1 cellular context compared by ENCODE assay signal in genomic region chr7:26398436-26399308, GRCh38.
TF ChIP-seq lines count a peak whose summit lies in the region.

No MANE protein-coding gene starts in this region.

TF ChIP-seq in HEK293, 187 proteins besides CTCF, POLR2A, EP300 and RAD21 (continued from another document):
- TF ChIP-seq HIC1 (tag by site-specific recombination; IDR thresholded peaks at IDR 0.05) (0 out of 2 replicates have a peak, but pooled peaks have one; percentile 55), ZNF48 (tag by site-specific recombination; IDR thresholded peaks at IDR 0.05) (no peak), SP3 (tag by site-specific recombination; IDR thresholded peaks at IDR 0.05) (peak; percentile 47), ZNF214 (tag by site-specific recombination; IDR thresholded peaks at IDR 0.05; ENCODE audit: borderline replicate concordance) (no peak), ZEB2 (tag by site-specific recombination; IDR thresholded peaks at IDR 0.05) (0 out of 2 replicates have a peak, but pooled peaks have one; percentile 52), ZNF366 (tag by site-specific recombination; conservative IDR thresholded peaks at IDR 0.05) (peak; percentile 87), ZNF10 (tag by site-specific recombination; IDR thresholded peaks at IDR 0.05) (peak; percentile 60; the same call in 1 of the 2 replicates), KLF7 (tag by site-specific recombination; IDR thresholded peaks at IDR 0.05; ENCODE audit: borderline replicate concordance) (peak; percentile 47; the same call in 1 of the 2 replicates), ZBTB48 (tag by site-specific recombination; IDR thresholded peaks at IDR 0.05) (peak; percentile 76), ZNF335 (tag by site-specific recombination; conservative IDR thresholded peaks at IDR 0.05) (peak; percentile 92), ZBTB26 (tag by site-specific recombination; optimal IDR thresholded peaks at IDR 0.05) (peak; percentile 93), ZNF558 (tag by site-specific recombination; IDR thresholded peaks at IDR 0.05) (no peak), ZNF777 (tag by site-specific recombination; IDR thresholded peaks at IDR 0.05; ENCODE audit: borderline replicate concordance) (peak; percentile 88; the same call in 1 of the 2 replicates), ZBTB20 (tag by site-specific recombination; IDR thresholded peaks at IDR 0.05) (peak; percentile 73)
- TF ChIP-seq, protein P1, sequence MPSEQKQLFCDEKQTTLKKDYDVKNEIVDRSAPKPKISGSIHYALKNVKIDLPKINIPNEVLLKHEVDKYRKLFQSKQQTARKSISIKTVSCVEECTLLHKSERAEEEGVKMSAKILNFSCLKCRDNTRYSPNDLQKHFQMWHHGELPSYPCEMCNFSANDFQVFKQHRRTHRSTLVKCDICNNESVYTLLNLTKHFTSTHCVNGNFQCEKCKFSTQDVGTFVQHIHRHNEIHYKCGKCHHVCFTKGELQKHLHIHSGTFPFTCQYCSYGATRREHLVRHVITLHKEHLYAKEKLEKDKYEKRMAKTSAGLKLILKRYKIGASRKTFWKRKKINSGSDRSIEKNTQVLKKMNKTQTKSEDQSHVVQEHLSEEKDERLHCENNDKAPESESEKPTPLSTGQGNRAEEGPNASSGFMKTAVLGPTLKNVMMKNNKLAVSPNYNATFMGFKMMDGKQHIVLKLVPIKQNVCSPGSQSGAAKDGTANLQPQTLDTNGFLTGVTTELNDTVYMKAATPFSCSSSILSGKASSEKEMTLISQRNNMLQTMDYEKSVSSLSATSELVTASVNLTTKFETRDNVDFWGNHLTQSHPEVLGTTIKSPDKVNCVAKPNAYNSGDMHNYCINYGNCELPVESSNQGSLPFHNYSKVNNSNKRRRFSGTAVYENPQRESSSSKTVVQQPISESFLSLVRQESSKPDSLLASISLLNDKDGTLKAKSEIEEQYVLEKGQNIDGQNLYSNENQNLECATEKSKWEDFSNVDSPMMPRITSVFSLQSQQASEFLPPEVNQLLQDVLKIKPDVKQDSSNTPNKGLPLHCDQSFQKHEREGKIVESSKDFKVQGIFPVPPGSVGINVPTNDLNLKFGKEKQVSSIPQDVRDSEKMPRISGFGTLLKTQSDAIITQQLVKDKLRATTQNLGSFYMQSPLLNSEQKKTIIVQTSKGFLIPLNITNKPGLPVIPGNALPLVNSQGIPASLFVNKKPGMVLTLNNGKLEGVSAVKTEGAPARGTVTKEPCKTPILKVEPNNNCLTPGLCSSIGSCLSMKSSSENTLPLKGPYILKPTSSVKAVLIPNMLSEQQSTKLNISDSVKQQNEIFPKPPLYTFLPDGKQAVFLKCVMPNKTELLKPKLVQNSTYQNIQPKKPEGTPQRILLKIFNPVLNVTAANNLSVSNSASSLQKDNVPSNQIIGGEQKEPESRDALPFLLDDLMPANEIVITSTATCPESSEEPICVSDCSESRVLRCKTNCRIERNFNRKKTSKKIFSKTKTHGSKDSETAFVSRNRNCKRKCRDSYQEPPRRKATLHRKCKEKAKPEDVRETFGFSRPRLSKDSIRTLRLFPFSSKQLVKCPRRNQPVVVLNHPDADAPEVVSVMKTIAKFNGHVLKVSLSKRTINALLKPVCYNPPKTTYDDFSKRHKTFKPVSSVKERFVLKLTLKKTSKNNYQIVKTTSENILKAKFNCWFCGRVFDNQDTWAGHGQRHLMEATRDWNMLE (tag by site-specific recombination; conservative IDR thresholded peaks at IDR 0.05; ENCODE audit: low read depth), result no peak
TF ChIP-seq in HEK293: peak in this region for 41.
